In the genomic region with DNA sequence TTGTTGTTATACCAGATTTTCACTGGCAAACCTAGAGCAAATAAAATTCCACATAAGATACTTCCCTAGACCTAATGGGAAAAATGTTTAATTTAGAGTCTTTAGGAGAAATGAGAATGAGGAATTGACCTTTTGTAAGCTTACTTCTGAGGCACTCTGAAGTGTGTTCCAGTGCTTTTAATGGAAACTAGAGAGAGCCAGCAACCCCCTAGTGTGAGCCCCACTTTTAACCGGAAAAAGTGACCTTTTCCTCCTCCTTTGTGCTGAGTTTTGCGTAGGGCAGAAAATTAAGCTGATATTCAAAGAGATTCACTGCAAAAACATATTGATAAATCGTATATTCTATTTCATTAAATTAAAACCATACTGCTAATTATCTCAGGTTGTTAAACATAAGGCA, we compare ENCODE assay signal across 12 cellular contexts. TPM values are rescaled to one million over a fixed set of nuclear protein-coding genes. Genes with fewer than 3 reads are reported as not detected.
DNase-seq lines count a peak whose midpoint lies in the region; ATAC-seq and TF ChIP-seq lines count a peak whose summit lies in the region.
"Had no signal": no experiment of that assay in that cellular context is flagged by ENCODE, and none has a peak within 500 bp of the region (broad histone marks: within the 10 kb centered on the region; RNA-seq: fewer than 3 reads in every experiment).

No MANE protein-coding gene starts in this region.

- no peak for DNase-seq in activated T-cell treated with anti-CD3 and anti-CD28 coated beads, Interleukin-2, amount 50 U/mL, for 72 hours
- no peak for DNase-seq in activated T-cell treated with anti-CD3 and anti-CD28 coated beads, Interleukin-2, amount 50 U/mL, for 48 hours
- DNase-seq in Peyer's patch (no peak), stomach (no peak), dorsolateral prefrontal cortex (no peak)
- DNase-seq in stimulated activated CD4-positive, alpha-beta T cell treated with anti-CD3 and anti-CD28 coated beads, Interleukin-2, amount 100 ng/mL, for 48 hours, result no peak
- DNase-seq: GOT3; psoas muscle; stimulated activated CD8-positive, alpha-beta memory T cell treated with anti-CD3 and anti-CD28 coated beads, Interleukin-4, amount 100 ng/mL, for 48 hours had no signal

- no peak for TF ChIP-seq EP300 in stomach (IDR thresholded peaks at IDR 0.05)

- H3K4me1 Mint-ChIP-seq in activated T-cell treated with anti-CD3 and anti-CD28 coated beads, Interleukin-2, amount 50 U/mL, for 72 hours (ENCODE audit: low read depth), result peaks cover 52% of the 10 kb centered on the region

- H3K27me3 Mint-ChIP-seq in activated T-cell treated with anti-CD3 and anti-CD28 coated beads, Interleukin-2, amount 50 U/mL, for 72 hours (ENCODE audit: low read depth), result no peaks in the 10 kb centered on the region

- peak overlapping the region; percentile 94 to 96 for H3K4me3 Mint-ChIP-seq in activated T-cell treated with anti-CD3 and anti-CD28 coated beads, Interleukin-2, amount 50 U/mL, for 72 hours

- TF ChIP-seq POLR2A in Peyer's patch (IDR thresholded peaks at IDR 0.05), result no peak
- TF ChIP-seq POLR2A in stomach (IDR thresholded peaks at IDR 0.05), result no peak

- WGBS in stomach, 5 donors, result 60 to 72% (median 70%) methylated on average over 3 of the region's 3 CpGs

- H3K4me1 ChIP-seq in Peyer's patch (peaks cover 0 to 7% (median 2%) of the 10 kb centered on the region in 4 donors), duodenal mucosa (ENCODE audit: control insufficient read depth in 1 of 2, insufficient read depth in 2 of 2, low read length in 2 of 2) (peaks cover 4 to 13% of the 10 kb centered on the region in 2 donors), stomach (peaks cover 0 to 7% (median 4%) of the 10 kb centered on the region in 4 donors)

- no peaks in the 10 kb centered on the region for H3K9me3 ChIP-seq in Peyer's patch
- H3K9me3 ChIP-seq in duodenal mucosa (ENCODE audit: control insufficient read depth in 1 of 2, low read length in 2 of 2), result no peaks in the 10 kb centered on the region
- no peaks in the 10 kb centered on the region for H3K9me3 ChIP-seq in stomach
- H3K9me3 ChIP-seq: psoas muscle had no signal

- no peak for TF ChIP-seq CTCF in Peyer's patch (IDR thresholded peaks at IDR 0.05)
- TF ChIP-seq CTCF in stomach (IDR thresholded peaks at IDR 0.05), result no peak
- no peak for TF ChIP-seq CTCF in dorsolateral prefrontal cortex (IDR thresholded peaks at IDR 0.05 in 54 of 56, conservative IDR thresholded peaks at IDR 0.05 in 2 of 56; ENCODE audit: low read depth in 1 of 56, partially characterized antibody in 56 of 56)

- peak overlapping the region; percentile 44 to 58 for H3K9ac ChIP-seq in duodenal mucosa (ENCODE audit: low read depth in 1 of 2, low read length in 2 of 2)

- H3K27me3 ChIP-seq in Peyer's patch (peaks cover 0 to under 1% of the 10 kb centered on the region in 2 donors), duodenal mucosa (ENCODE audit: control insufficient read depth in 1 of 2, insufficient read depth in 2 of 2, low read length in 2 of 2) (peaks cover 0 to 3% of the 10 kb centered on the region in 2 donors), stomach (peaks cover 0 to 47% (median 9%) of the 10 kb centered on the region in 3 donors), dorsolateral prefrontal cortex (peaks cover 0 to 55% (median 13%) of the 10 kb centered on the region in 45 donors)

- H3K27ac Mint-ChIP-seq in activated T-cell treated with anti-CD3 and anti-CD28 coated beads, Interleukin-2, amount 50 U/mL, for 72 hours, result peak overlapping the region; percentile 99

- no peaks in the 10 kb centered on the region for H3K9me3 Mint-ChIP-seq in activated T-cell treated with anti-CD3 and anti-CD28 coated beads, Interleukin-2, amount 50 U/mL, for 72 hours

- H3K36me3 ChIP-seq in Peyer's patch, result no peaks in the 10 kb centered on the region
- H3K36me3 ChIP-seq in duodenal mucosa (ENCODE audit: control insufficient read depth in 1 of 2, insufficient read depth in 2 of 2, low read length in 2 of 2), result no peaks in the 10 kb centered on the region
- no peaks in the 10 kb centered on the region for H3K36me3 ChIP-seq in stomach

- H3K36me3 Mint-ChIP-seq in activated T-cell treated with anti-CD3 and anti-CD28 coated beads, Interleukin-2, amount 50 U/mL, for 72 hours (ENCODE audit: insufficient read depth in 2 of 2), result peaks cover 56 to 90% of the 10 kb centered on the region in 2 donors

- H3K4me3 ChIP-seq in Peyer's patch, result peak overlapping the region; percentile 15 to 75 (median 32)
- H3K4me3 ChIP-seq in duodenal mucosa (ENCODE audit: low read depth in 1 of 2, low read length in 2 of 2), result peak overlapping the region in 1 of 2 donors; percentile 13
- H3K4me3 ChIP-seq in stomach, result no peak overlapping the region
- H3K4me3 ChIP-seq in dorsolateral prefrontal cortex, result no peak overlapping the region
- H3K4me3 ChIP-seq: psoas muscle had no signal

- H3K27ac ChIP-seq in Peyer's patch (peak overlapping the region; percentile 84 to 95 (median 87)), duodenal mucosa (ENCODE audit: low read depth, low read length) (no peak overlapping the region), stomach (peak overlapping the region in 4 of 5 donors; percentile 42 to 88 (median 80)), dorsolateral prefrontal cortex (no peak overlapping the region)
- H3K27ac ChIP-seq: psoas muscle had no signal

- ATAC-seq in activated T-cell treated with anti-CD3 and anti-CD28 coated beads, Interleukin-2, amount 50 U/mL, for 72 hours (replicated peaks in 1 of 2), result no peak
- ATAC-seq in SK-N-SH treated with all-trans-retinoic acid at 6 μM for 48 hours, result no peak
- ATAC-seq: psoas muscle had no signal

- intact Hi-C loops in stomach (cut with DNase I; ENCODE audit: low total_unique reads), result no loop called here
- intact Hi-C loops in dorsolateral prefrontal cortex (cut with DNase I), result no loop called here

TF ChIP-seq in SK-N-SH treated with all-trans-retinoic acid at 6 μM for 48 hours, 23 proteins besides CTCF, POLR2A, EP300 and RAD21 (continues in another document):
- no peak for TF ChIP-seq ZC3H10 (CRISPR knock-in tag; IDR thresholded peaks at IDR 0.05)
- TF ChIP-seq ZNF8 (CRISPR knock-in tag; IDR thresholded peaks at IDR 0.05), result no peak
- TF ChIP-seq ZFP30 (CRISPR knock-in tag; IDR thresholded peaks at IDR 0.05), result no peak
- TF ChIP-seq, protein P1, sequence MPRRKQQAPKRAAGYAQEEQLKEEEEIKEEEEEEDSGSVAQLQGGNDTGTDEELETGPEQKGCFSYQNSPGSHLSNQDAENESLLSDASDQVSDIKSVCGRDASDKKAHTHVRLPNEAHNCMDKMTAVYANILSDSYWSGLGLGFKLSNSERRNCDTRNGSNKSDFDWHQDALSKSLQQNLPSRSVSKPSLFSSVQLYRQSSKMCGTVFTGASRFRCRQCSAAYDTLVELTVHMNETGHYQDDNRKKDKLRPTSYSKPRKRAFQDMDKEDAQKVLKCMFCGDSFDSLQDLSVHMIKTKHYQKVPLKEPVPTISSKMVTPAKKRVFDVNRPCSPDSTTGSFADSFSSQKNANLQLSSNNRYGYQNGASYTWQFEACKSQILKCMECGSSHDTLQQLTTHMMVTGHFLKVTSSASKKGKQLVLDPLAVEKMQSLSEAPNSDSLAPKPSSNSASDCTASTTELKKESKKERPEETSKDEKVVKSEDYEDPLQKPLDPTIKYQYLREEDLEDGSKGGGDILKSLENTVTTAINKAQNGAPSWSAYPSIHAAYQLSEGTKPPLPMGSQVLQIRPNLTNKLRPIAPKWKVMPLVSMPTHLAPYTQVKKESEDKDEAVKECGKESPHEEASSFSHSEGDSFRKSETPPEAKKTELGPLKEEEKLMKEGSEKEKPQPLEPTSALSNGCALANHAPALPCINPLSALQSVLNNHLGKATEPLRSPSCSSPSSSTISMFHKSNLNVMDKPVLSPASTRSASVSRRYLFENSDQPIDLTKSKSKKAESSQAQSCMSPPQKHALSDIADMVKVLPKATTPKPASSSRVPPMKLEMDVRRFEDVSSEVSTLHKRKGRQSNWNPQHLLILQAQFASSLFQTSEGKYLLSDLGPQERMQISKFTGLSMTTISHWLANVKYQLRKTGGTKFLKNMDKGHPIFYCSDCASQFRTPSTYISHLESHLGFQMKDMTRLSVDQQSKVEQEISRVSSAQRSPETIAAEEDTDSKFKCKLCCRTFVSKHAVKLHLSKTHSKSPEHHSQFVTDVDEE (CRISPR knock-in tag; IDR thresholded peaks at IDR 0.05), result no peak
- TF ChIP-seq OSR1 (CRISPR knock-in tag; IDR thresholded peaks at IDR 0.05), result no peak
- no peak for TF ChIP-seq ZFP3 (CRISPR knock-in tag; IDR thresholded peaks at IDR 0.05)
- TF ChIP-seq GLIS3 (CRISPR knock-in tag; IDR thresholded peaks at IDR 0.05), result no peak
- no peak for TF ChIP-seq ZNF70 (CRISPR knock-in tag; IDR thresholded peaks at IDR 0.05)
- no peak for TF ChIP-seq ESRRG (CRISPR knock-in tag; IDR thresholded peaks at IDR 0.05)
- TF ChIP-seq CSRNP3 (CRISPR knock-in tag; IDR thresholded peaks at IDR 0.05), result no peak

RNA-seq across cellular contexts. Expression of gene IKZF1, which starts 5.2 kb away (rescaled TPM):
- 100 to 1,000 TPM; 427 to 504 TPM for total RNA-seq in activated T-cell treated with anti-CD3 and anti-CD28 coated beads, Interleukin-2, amount 50 U/mL, for 72 hours
- total RNA-seq in Peyer's patch (100 to 1,000 TPM in 1 of 4 donors, 10 to 100 TPM in 3; 25.3 to 108 (median 31.7) TPM), stomach (100 to 1,000 TPM in 1 of 5 donors, 10 to 100 TPM in 3, 1 to 10 TPM in 1; 4.5 to 139 (median 14.0) TPM), dorsolateral prefrontal cortex (10 to 100 TPM in 18 of 120 experiments, 1 to 10 TPM in 102; 1.7 to 15.4 (median 6.4) TPM)
- polyA plus RNA-seq in stomach, result 1 to 10 TPM; 1.5 to 6.4 (median 1.8) TPM
- total RNA-seq: M059J had no signal

Comparison
In these comparisons a context has a peak if more than half of its experiments do, and no peak if none do; other contexts are left out.
1. H3K27ac ChIP-seq: peak in Peyer's patch (4 of 4) and stomach (4 of 5); none in duodenal mucosa (single experiment) and dorsolateral prefrontal cortex (0 of 59).
2. H3K4me3 ChIP-seq: peak in Peyer's patch (4 of 4); none in stomach (0 of 4) and dorsolateral prefrontal cortex (0 of 59).